8 cellular contexts compared by ENCODE assay signal in genomic region chr16:89171216-89172170, GRCh38. TPM values are rescaled to one million over a fixed set of nuclear protein-coding genes. Genes with fewer than 3 reads are reported as not detected.
DNase-seq lines count a peak whose midpoint lies in the region; ATAC-seq and TF ChIP-seq lines count a peak whose summit lies in the region.

Gene CDH15, plus strand, starts transcription at chr16:89171748. Its CDS starts 84 bp downstream, at chr16:89171832.

- TF ChIP-seq CTCF in GM13976 (IDR thresholded peaks at IDR 0.05; ENCODE audit: borderline replicate concordance, control extremely low read depth, extremely low read depth, insufficient read depth, missing control alignments), result no peak
- no peak for TF ChIP-seq CTCF in astrocyte of the spinal cord (IDR thresholded peaks at IDR 0.05; ENCODE audit: low read depth, low read length)
- TF ChIP-seq CTCF in sigmoid colon (IDR thresholded peaks at IDR 0.05), result no peak

- H3K9me3 ChIP-seq in iPS DF 6.9 (ENCODE audit: control insufficient read depth, insufficient read depth, low read length) (no peaks in the 10 kb centered on the region), sigmoid colon (no peaks in the 10 kb centered on the region)

- no peak for TF ChIP-seq POLR2A in sigmoid colon (IDR thresholded peaks at IDR 0.05)

- H3K27ac ChIP-seq in iPS DF 6.9 (ENCODE audit: low read length) (no peak within 1 kb of the TSS), sigmoid colon (no peak within 1 kb of the TSS)

- no peaks in the 10 kb centered on the region for H3K27me3 ChIP-seq in iPS DF 6.9 (ENCODE audit: control insufficient read depth, insufficient read depth, low read length)
- peaks cover 42 to 80% (median 57%) of the 10 kb centered on the region in 3 donors for H3K27me3 ChIP-seq in sigmoid colon

- intact Hi-C loops in sigmoid colon (cut with DNase I), result no loop called here

- peaks cover 8% of the 10 kb centered on the region; the same call in 1 of the 2 replicates for H3K4me1 ChIP-seq in iPS DF 6.9 (ENCODE audit: control insufficient read depth, insufficient read depth, low read length)
- H3K4me1 ChIP-seq in sigmoid colon, result peaks cover 0 to 25% (median 21%) of the 10 kb centered on the region in 4 donors

- H3K36me3 ChIP-seq in iPS DF 6.9 (ENCODE audit: control insufficient read depth, insufficient read depth, low read length) (no peaks in the 10 kb centered on the region), sigmoid colon (no peaks in the 10 kb centered on the region)

- TF ChIP-seq EP300 in sigmoid colon (IDR thresholded peaks at IDR 0.05), result no peak

- peak; percentile 100 for DNase-seq in GM13976 (ENCODE audit: low spot score)
- DNase-seq in NCI-H2029 (lab: John Stamatoyannopoulos, UW), result peak; percentile 85
- peak; percentile 74 for DNase-seq in T1000 (lab: John Stamatoyannopoulos, UW)
- DNase-seq in astrocyte of the spinal cord (ENCODE audit: low read depth, low spot score), result peak; percentile 80
- peak; percentile 93 for DNase-seq in iPS DF 6.9 (ENCODE audit: low read depth, low spot score)
- DNase-seq in sigmoid colon, result peak; percentile 88

- H3K4me3 ChIP-seq in astrocyte of the spinal cord (ENCODE audit: low read depth, low read length), result no peak within 1 kb of the TSS
- H3K4me3 ChIP-seq in iPS DF 6.9 (ENCODE audit: low read length), result peak within 1 kb of the TSS; percentile 29; the same call in 1 of the 2 replicates
- H3K4me3 ChIP-seq in sigmoid colon, result peak within 1 kb of the TSS in 2 of 4 donors; percentile 21 to 34

- no CpG with 5 or more reads among the region's 74 CpGs for WGBS in iPS DF 6.9 (ENCODE audit: insufficient coverage, insufficient read length)
- 4 to 6% methylated on average over 74 of the region's 74 CpGs for WGBS in sigmoid colon, 2 donors

- in situ Hi-C loops in GM13976 (cut with MboI; ENCODE audit: low sequenced_read_pairs, unreplicated experiment) (no loop called here), astrocyte of the spinal cord (cut with HindIII; ENCODE audit: low sequenced_read_pairs) (no loop called here)

- ATAC-seq in HG02981 (IDR thresholded peaks at IDR 0.05; ENCODE audit: unreplicated experiment) (peak; percentile 85), GM18870 (IDR thresholded peaks at IDR 0.05; ENCODE audit: unreplicated experiment) (no peak)

RNA-seq across cellular contexts. Expression of gene CDH15, which starts in this region (rescaled TPM):
- total RNA-seq in sigmoid colon, result not detected
- under 1 TPM in 1 of 3 donors, not detected in 2; 0.01 TPM for polyA plus RNA-seq in sigmoid colon

Comparison
In these comparisons a context has a peak if more than half of its experiments do, and no peak if none do; other contexts are left out.
1. Peak in DNase-seq in sigmoid colon; RNA of the gene not detected or under 1 TPM.